8 cellular contexts compared by ENCODE assay signal in the genomic region with DNA sequence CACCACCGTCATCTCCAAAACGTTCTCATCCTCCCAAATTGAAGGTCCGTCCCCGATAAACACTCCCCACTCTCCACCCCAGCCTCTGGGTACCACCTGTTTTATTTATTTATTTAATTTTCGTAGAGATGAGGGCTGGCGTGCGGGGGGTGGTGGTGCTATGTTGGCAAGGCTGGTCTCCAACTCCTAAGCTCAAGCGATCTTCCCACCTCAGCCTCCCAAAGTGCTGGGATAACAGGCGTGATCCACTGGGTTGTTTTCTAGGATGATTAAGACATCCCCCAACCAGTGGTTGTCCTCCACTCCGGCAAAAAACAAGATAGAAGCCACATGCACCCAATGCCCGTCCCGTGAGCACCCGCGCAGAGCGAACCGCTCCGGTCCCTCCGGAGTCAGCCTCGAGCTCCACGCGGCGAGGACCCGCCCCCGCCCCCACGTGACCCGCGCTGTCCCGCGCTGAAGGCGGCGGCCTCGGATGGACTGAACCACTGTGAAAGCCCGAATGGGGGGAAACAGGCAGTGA. TPM values are rescaled to one million over a fixed set of nuclear protein-coding genes. Genes with fewer than 3 reads are reported as not detected.
DNase-seq lines count a peak whose midpoint lies in the region; ATAC-seq and TF ChIP-seq lines count a peak whose summit lies in the region.

No MANE protein-coding gene starts in this region.

- WGBS in trophoblast cell (ENCODE audit: extremely low coverage, insufficient coverage, insufficient read length) = no CpG with 5 or more reads among the region's 33 CpGs
- WGBS in upper lobe of left lung, 2 donors = 7 to 8% methylated on average over 15 to 33 of the region's 33 CpGs

- intact Hi-C loops in Right ventricle myocardium inferior (cut with DNase I) = loop anchor here (10.0 kb wide), 1 partner anchor 249 kb away; no protein-coding TSS in a partner anchor

- peak; percentile 87 for DNase-seq in EH (ENCODE audit: low read depth)
- DNase-seq in RWPE2 (ENCODE audit: low spot score) = peak; percentile 87
- DNase-seq in activated naive CD4-positive, alpha-beta T cell treated with anti-CD3 and anti-CD28 coated beads, Interleukin-2, amount 50 U/mL, for 16 hours = peak; percentile 91
- peak; percentile 95 for DNase-seq in Right ventricle myocardium inferior (ENCODE audit: missing footprints)
- peak; percentile 76 to 86 for DNase-seq in trophoblast cell
- peak; percentile 90 to 98 for DNase-seq in upper lobe of left lung

- H3K79me1 ChIP-seq in trophoblast cell (ENCODE audit: low read length) = peaks cover 16% of the 10 kb centered on the region

- H4K8ac ChIP-seq in trophoblast cell (ENCODE audit: low read depth, low read length) = peak overlapping the region; percentile 79

- H3K4me3 ChIP-seq in HUES6 (ENCODE audit: low read depth, low read length) (peak overlapping the region; percentile 83), RWPE2 (ENCODE audit: severe bottlenecking) (peak overlapping the region; percentile 96), trophoblast cell (ENCODE audit: low read depth, low read length) (peak overlapping the region; percentile 95), upper lobe of left lung (peak overlapping the region in 3 of 4 donors; percentile 98 to 100 (median 100))

- no peaks in the 10 kb centered on the region for H3K27me3 ChIP-seq in HUES6 (ENCODE audit: control insufficient read depth, insufficient read depth, low read length)
- no peaks in the 10 kb centered on the region for H3K27me3 ChIP-seq in RWPE2 (ENCODE audit: insufficient read depth, poor library complexity, severe bottlenecking)
- no peaks in the 10 kb centered on the region for H3K27me3 ChIP-seq in trophoblast cell (ENCODE audit: insufficient read depth, low read length)
- H3K27me3 ChIP-seq in upper lobe of left lung = no peaks in the 10 kb centered on the region

- H3K4me1 ChIP-seq in HUES6 (ENCODE audit: control insufficient read depth, insufficient read depth, low read length) (peaks cover 4% of the 10 kb centered on the region; the same call in 1 of the 2 replicates), RWPE2 (ENCODE audit: insufficient read depth, poor library complexity, severe bottlenecking) (peaks cover 14% of the 10 kb centered on the region), trophoblast cell (ENCODE audit: control insufficient read depth in 1 of 2, insufficient read depth in 2 of 2, low read length in 2 of 2) (peaks cover 4 to 6% of the 10 kb centered on the region in 2 experiments), upper lobe of left lung (peaks cover 37 to 47% (median 41%) of the 10 kb centered on the region in 4 donors)

- H3K27ac ChIP-seq in HUES6 (ENCODE audit: low read depth, low read length) = peak overlapping the region; percentile 100
- H3K27ac ChIP-seq in RWPE2 (ENCODE audit: poor library complexity, severe bottlenecking) = peak overlapping the region; percentile 87
- H3K27ac ChIP-seq in trophoblast cell (ENCODE audit: low read depth, low read length) = peak overlapping the region; percentile 89
- H3K27ac ChIP-seq in upper lobe of left lung = peak overlapping the region; percentile 98 to 100 (median 99)

- H3K36me3 ChIP-seq in HUES6 (ENCODE audit: control insufficient read depth, insufficient read depth, low read length) = peaks cover 25% of the 10 kb centered on the region
- peaks cover 28% of the 10 kb centered on the region for H3K36me3 ChIP-seq in RWPE2 (ENCODE audit: low read depth)
- peaks cover 6 to 11% of the 10 kb centered on the region in 2 experiments for H3K36me3 ChIP-seq in trophoblast cell (ENCODE audit: control insufficient read depth in 1 of 2, insufficient read depth in 2 of 2, low read length in 2 of 2)
- H3K36me3 ChIP-seq in upper lobe of left lung = peaks cover 0 to 16% (median 0%) of the 10 kb centered on the region in 4 donors

- peak overlapping the region; percentile 55 for H4K12ac ChIP-seq in trophoblast cell (ENCODE audit: low read depth, low read length)

- peak overlapping the region; percentile 83 for H3K4me2 ChIP-seq in trophoblast cell (ENCODE audit: low read length)

- peak overlapping the region; percentile 99 for H2BK120ac ChIP-seq in trophoblast cell (ENCODE audit: insufficient read depth, low read length, poor library complexity)

- H3K9me3 ChIP-seq in HUES6 (ENCODE audit: control insufficient read depth, insufficient read depth, low read depth, low read length) = no peaks in the 10 kb centered on the region
- no peaks in the 10 kb centered on the region for H3K9me3 ChIP-seq in RWPE2 (ENCODE audit: severe bottlenecking)
- no peaks in the 10 kb centered on the region for H3K9me3 ChIP-seq in trophoblast cell (ENCODE audit: insufficient read depth, low read depth, low read length)
- H3K9me3 ChIP-seq in upper lobe of left lung = no peaks in the 10 kb centered on the region

- H3K23ac ChIP-seq in trophoblast cell (ENCODE audit: low read length) = no peak overlapping the region

- peak overlapping the region; percentile 90 for H3K18ac ChIP-seq in trophoblast cell (ENCODE audit: low read length)

- peak; percentile 55 for ATAC-seq in GM21423 (IDR thresholded peaks at IDR 0.05; ENCODE audit: unreplicated experiment)
- ATAC-seq in RWPE2 (ENCODE audit: low read depth) = peak; percentile 76
- peak; percentile 91 for ATAC-seq in Right ventricle myocardium inferior
- peak; percentile 95 for ATAC-seq in upper lobe of left lung (ENCODE audit: low FRiP score in 2 of 2)

- peaks cover 30% of the 10 kb centered on the region for H3K79me2 ChIP-seq in trophoblast cell (ENCODE audit: control insufficient read depth, insufficient read depth, low read length, poor library complexity)

- H3K9ac ChIP-seq in HUES6 (ENCODE audit: low read length) (peak overlapping the region; percentile 99), trophoblast cell (ENCODE audit: low read length) (peak overlapping the region; percentile 78)

- TF ChIP-seq POLR2A in upper lobe of left lung (IDR thresholded peaks at IDR 0.05) = peak in 2 of 4 donors; percentile 37 to 39

- peak overlapping the region; percentile 96 for H2AFZ ChIP-seq in trophoblast cell (ENCODE audit: insufficient read depth, low read length, poor library complexity)

- H3K4ac ChIP-seq in trophoblast cell (ENCODE audit: low read depth, low read length) = peak overlapping the region; percentile 90

- H3K14ac ChIP-seq in trophoblast cell (ENCODE audit: low read length) = peak overlapping the region; percentile 85

- H2BK5ac ChIP-seq in trophoblast cell (ENCODE audit: low read depth, low read length, poor library complexity) = peak overlapping the region; percentile 100

- no peak for TF ChIP-seq EP300 in upper lobe of left lung (IDR thresholded peaks at IDR 0.05)

- H2AK5ac ChIP-seq in trophoblast cell (ENCODE audit: low read length) = no peak overlapping the region

- TF ChIP-seq CTCF in RWPE2 (IDR thresholded peaks at IDR 0.05; ENCODE audit: poor library complexity, severe bottlenecking) (no peak), upper lobe of left lung (IDR thresholded peaks at IDR 0.05) (peak in 1 of 6 experiments; percentile 5)

- H2BK12ac ChIP-seq in trophoblast cell (ENCODE audit: low read length) = peak overlapping the region; percentile 71

- peak overlapping the region; percentile 99 for H4K91ac ChIP-seq in trophoblast cell (ENCODE audit: low read depth, low read length)

RNA-seq across cellular contexts. Expression of gene EIF3B, which starts 0.9 kb away (rescaled TPM):
- total RNA-seq in Right ventricle myocardium inferior (68.1 TPM), upper lobe of left lung (100 to 1,000 TPM; 110 to 129 (median 117) TPM)
- 174 and 182 TPM in 2 replicates for polyA plus RNA-seq in trophoblast cell (2013)

RNA-seq across cellular contexts. Expression of gene SNX8, which starts 39.5 kb away (rescaled TPM):
- total RNA-seq in Right ventricle myocardium inferior (18.8 TPM), upper lobe of left lung (10 to 100 TPM; 16.0 to 74.3 (median 41.2) TPM)
- 16.1 and 16.4 TPM in 2 replicates for polyA plus RNA-seq in trophoblast cell (2013)

RNA-seq across cellular contexts. Expression of gene CHST12, which starts 49.7 kb away (rescaled TPM):
- total RNA-seq in Right ventricle myocardium inferior = 13.5 TPM
- 18.9 and 19.3 TPM in 2 replicates for polyA plus RNA-seq in trophoblast cell (2013)
- total RNA-seq in upper lobe of left lung = 10 to 100 TPM; 10.2 to 35.9 (median 27.8) TPM

Comparison
In these comparisons a context has a peak if more than half of its experiments do, and no peak if none do; other contexts are left out.
1. Peak in every context shown above with its lines: DNase-seq, ATAC-seq, H3K4me3 ChIP-seq and H3K27ac ChIP-seq.